In genomic region chr15:64046347-64047153, GRCh38 we compare ENCODE assay signal across 8 cellular contexts. TPM values are rescaled to one million over a fixed set of nuclear protein-coding genes. Genes with fewer than 3 reads are reported as not detected.
DNase-seq lines count a peak whose midpoint lies in the region; ATAC-seq and TF ChIP-seq lines count a peak whose summit lies in the region.

Gene DAPK2 (minus strand): TSS chr15:64046485. CDS start chr15:64040261, 6,224 bp downstream.

- no peak for TF ChIP-seq POLR2A in gastroesophageal sphincter (IDR thresholded peaks at IDR 0.05)

- H4K91ac ChIP-seq in neuronal stem cell (ENCODE audit: low read depth, low read length, poor library complexity), result peak within 1 kb of the TSS; percentile 56

- peak within 1 kb of the TSS; percentile 72 for H2AFZ ChIP-seq in neuronal stem cell (ENCODE audit: low read length)

- WGBS in gastroesophageal sphincter (ENCODE audit: low coverage in 1 of 2), 2 donors, result 26% methylated on average over 8 of the region's 69 CpGs; no CpG with 5 or more reads in 1 of the 2 donors
- no CpG with 5 or more reads among the region's 69 CpGs for WGBS in neuronal stem cell (ENCODE audit: extremely low coverage in 2 of 2, insufficient read length in 2 of 2, insufficient replicate concordance in 1 of 2), 2 donors

- in situ Hi-C loops in SK-MEL-5 (cut with HindIII; ENCODE audit: low pct_unique_long_range_greater_than_20kb, low sequenced_read_pairs), result no loop called here

- H2BK120ac ChIP-seq in neuronal stem cell (ENCODE audit: low read depth, low read length), result no peak within 1 kb of the TSS

- H3K4me3 ChIP-seq in gastroesophageal sphincter (peak within 1 kb of the TSS; percentile 42 to 63), neuronal stem cell (ENCODE audit: low read length in 2 of 2) (peak within 1 kb of the TSS; percentile 30 to 80)

- peak within 1 kb of the TSS; percentile 77 for H3K4me2 ChIP-seq in neuronal stem cell (ENCODE audit: insufficient read depth, low read length, poor library complexity, severe bottlenecking)

- H3K36me3 ChIP-seq in gastroesophageal sphincter (no peaks in the 10 kb centered on the region), neuronal stem cell (replicated peaks in 1 of 2; ENCODE audit: control insufficient read depth in 2 of 2, insufficient read depth in 2 of 2, low read length in 2 of 2) (no peaks in the 10 kb centered on the region)

- no peak for TF ChIP-seq EP300 in gastroesophageal sphincter (IDR thresholded peaks at IDR 0.05)

- peak within 1 kb of the TSS; percentile 72 for H3K14ac ChIP-seq in neuronal stem cell (ENCODE audit: low read length)

- H3K4me1 ChIP-seq in gastroesophageal sphincter, result peaks cover 0 to 21% (median 6%) of the 10 kb centered on the region in 3 donors
- peaks cover 15 to 21% of the 10 kb centered on the region in 2 donors for H3K4me1 ChIP-seq in neuronal stem cell (ENCODE audit: control insufficient read depth in 2 of 2, insufficient read depth in 1 of 2, low read depth in 1 of 2, low read length in 2 of 2)

- DNase-seq in NCI-H2227 (lab: John Stamatoyannopoulos, UW; ENCODE audit: unreplicated experiment) (peak; percentile 61), NCI-H2227 treated with DMSO at 0.1 percent for 48 hours (lab: John Stamatoyannopoulos, UW) (no peak), SK-MEL-5 (ENCODE audit: low read depth, low spot score) (peak; percentile 60), neuronal stem cell (ENCODE audit: low spot score) (peak; percentile 70), stromal cell of bone marrow (ENCODE audit: low read depth) (peak; percentile 49)
- DNase-seq in activated naive CD4-positive, alpha-beta T cell (lab: John Stamatoyannopoulos, UW), result peak in 3 of 4 experiments; percentile 18 to 60 (median 29)

- no peak within 1 kb of the TSS for H3K4ac ChIP-seq in neuronal stem cell (ENCODE audit: low read length)

- H2BK12ac ChIP-seq in neuronal stem cell (ENCODE audit: low read length), result peak within 1 kb of the TSS; percentile 63

- H3K23ac ChIP-seq in neuronal stem cell (ENCODE audit: low read depth, low read length, poor library complexity), result no peak within 1 kb of the TSS

- no peak within 1 kb of the TSS for H4K8ac ChIP-seq in neuronal stem cell (ENCODE audit: low read depth, low read length)

- H3K9me3 ChIP-seq in gastroesophageal sphincter (no peaks in the 10 kb centered on the region), neuronal stem cell (replicated peaks in 1 of 2; ENCODE audit: control insufficient read depth in 2 of 2, insufficient read depth in 1 of 2, low read depth in 1 of 2, low read length in 2 of 2) (no peaks in the 10 kb centered on the region)

- no peaks in the 10 kb centered on the region for H3K79me1 ChIP-seq in neuronal stem cell (ENCODE audit: low read depth, low read length)

- H3K27me3 ChIP-seq in gastroesophageal sphincter (peaks cover 20% of the 10 kb centered on the region), neuronal stem cell (ENCODE audit: control insufficient read depth in 3 of 3, insufficient read depth in 3 of 3, low read depth in 1 of 3, low read length in 3 of 3) (peaks cover 0 to 24% (median 0%) of the 10 kb centered on the region in 3 experiments)

- H2BK15ac ChIP-seq in neuronal stem cell (ENCODE audit: low read length), result peak within 1 kb of the TSS; percentile 7

- ATAC-seq in HG03442 (IDR thresholded peaks at IDR 0.05; ENCODE audit: unreplicated experiment) (peak; percentile 66), gastroesophageal sphincter (peak; percentile 91)

- no peak within 1 kb of the TSS for H2BK5ac ChIP-seq in neuronal stem cell (ENCODE audit: low read length)

- peak within 1 kb of the TSS in 1 of 4 donors; percentile 64 for H3K27ac ChIP-seq in gastroesophageal sphincter
- H3K27ac ChIP-seq in neuronal stem cell (replicated peaks; ENCODE audit: low read length), result no peak within 1 kb of the TSS

- H3K18ac ChIP-seq in neuronal stem cell (ENCODE audit: low read length), result peak within 1 kb of the TSS; percentile 69

- TF ChIP-seq CTCF in gastroesophageal sphincter (IDR thresholded peaks at IDR 0.05), result peak; percentile 38 to 79 (median 72)

- peak within 1 kb of the TSS; percentile 52 for H3K9ac ChIP-seq in neuronal stem cell (ENCODE audit: low read depth, low read length, poor library complexity)

- peak within 1 kb of the TSS; percentile 44 for H2AK5ac ChIP-seq in neuronal stem cell (ENCODE audit: low read depth, low read length)

RNA-seq across cellular contexts. Expression of gene DAPK2, which starts in this region (rescaled TPM):
- 0.69 and 2.3 TPM in 2 replicates for total RNA-seq in SK-MEL-5 (2014; rRNA removed; shearing (Covaris generic))
- polyA plus RNA-seq in SK-MEL-5 (2015; cell fraction: cytosol; rRNA removed), result 0.47 and 2.1 TPM in 2 replicates
- polyA plus RNA-seq in SK-MEL-5 (2015; cell fraction: nucleus; rRNA removed), result 0.41 and 2.2 TPM in 2 replicates
- 1 to 10 TPM; 2.0 to 9.5 (median 6.4) TPM for total RNA-seq in gastroesophageal sphincter
- 2.7 TPM for polyA plus RNA-seq in neuronal stem cell (2013, experiment 1 of 2)
- 2.3 TPM for polyA plus RNA-seq in neuronal stem cell (2013, experiment 2 of 2)
